26 cellular contexts compared by ENCODE assay signal in the genomic region with DNA sequence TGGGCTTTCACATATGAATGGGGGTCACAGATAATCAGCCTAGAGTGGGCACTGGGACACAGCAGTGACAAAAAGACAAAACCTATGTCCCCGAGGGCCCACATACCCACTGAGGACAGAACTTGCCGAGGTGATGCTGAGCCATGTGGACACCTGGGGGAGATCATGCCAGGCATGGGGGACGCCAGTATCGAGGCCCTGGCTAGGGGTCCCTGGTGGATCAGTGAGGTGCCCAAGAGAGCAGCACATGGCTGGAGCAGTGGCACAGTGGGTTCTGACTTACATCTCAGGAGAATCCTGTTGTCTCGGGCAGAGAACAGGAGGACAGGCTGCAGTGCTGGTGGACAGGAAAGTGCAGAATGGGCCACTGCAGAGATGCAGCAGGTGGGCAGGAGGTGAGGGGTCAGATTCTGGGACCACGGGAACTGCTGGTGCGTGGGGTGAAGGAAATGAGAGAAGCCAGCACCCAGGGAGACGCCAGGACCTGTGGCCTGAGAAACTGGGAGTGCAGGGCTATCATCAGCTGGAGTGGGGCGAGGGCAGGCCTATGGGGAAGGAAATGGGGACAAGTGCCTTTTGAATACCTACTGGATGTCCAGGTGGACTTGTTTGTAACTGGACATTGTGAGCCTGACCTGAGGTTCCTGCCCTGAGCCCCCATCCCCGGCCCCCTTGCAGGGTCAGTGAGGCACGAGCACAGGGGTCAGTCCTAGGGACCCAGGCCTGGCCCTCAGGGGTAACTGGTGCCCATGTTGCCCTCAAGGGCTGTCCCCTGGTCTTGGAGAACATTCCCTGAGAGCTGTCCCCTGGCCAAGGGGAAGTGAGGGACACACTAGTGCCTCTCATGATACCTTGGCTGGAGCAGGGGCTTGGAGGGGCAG.
DNase-seq lines count a peak whose midpoint lies in the region; ATAC-seq, FAIRE-seq and TF ChIP-seq lines count a peak whose summit lies in the region.
"Had no signal": no experiment of that assay in that cellular context is flagged by ENCODE, and none has a peak within 500 bp of the region (broad histone marks: within the 10 kb centered on the region; RNA-seq: fewer than 3 reads in every experiment).

No MANE protein-coding gene starts in this region.

- H3K27ac ChIP-seq in coronary artery = no peak overlapping the region
- H3K27ac ChIP-seq: ovary, Peyer's patch, SJCRH30, upper lobe of left lung, WERI-Rb-1 had no signal

- ATAC-seq in natural killer cell treated with Interleukin-12 subunit alpha and Interleukin-12 subunit beta and Interleukin-15 and Interleukin-18, amount 100 ng/mL, for 72 hours = peak in 1 of 2 donors; percentile 1
- ATAC-seq in natural killer cell = no peak
- no peak for ATAC-seq in omental fat pad (ENCODE audit: low FRiP score)
- ATAC-seq in GM21825 (IDR thresholded peaks at IDR 0.05; ENCODE audit: unreplicated experiment) = no peak
- ATAC-seq: K562 had no signal

- H3K36me3 Mint-ChIP-seq in natural killer cell treated with Interleukin-12 subunit alpha and Interleukin-12 subunit beta and Interleukin-15 and Interleukin-18, amount 100 ng/mL, for 72 hours = no peaks in the 10 kb centered on the region
- H3K36me3 Mint-ChIP-seq in natural killer cell = no peaks in the 10 kb centered on the region
- H3K36me3 Mint-ChIP-seq: memory B cell had no signal

- no peak for TF ChIP-seq CTCF in natural killer cell (IDR thresholded peaks at IDR 0.05)
- TF ChIP-seq CTCF in coronary artery (IDR thresholded peaks at IDR 0.05) = no peak
- no peak for TF ChIP-seq CTCF in omental fat pad (IDR thresholded peaks at IDR 0.05)
- TF ChIP-seq CTCF in D721Med (IDR thresholded peaks at IDR 0.05; ENCODE audit: insufficient read depth, missing control alignments) = no peak

- no peaks in the 10 kb centered on the region for H3K4me1 Mint-ChIP-seq in natural killer cell treated with Interleukin-12 subunit alpha and Interleukin-12 subunit beta and Interleukin-15 and Interleukin-18, amount 100 ng/mL, for 72 hours (ENCODE audit: low read depth in 2 of 2)
- no peaks in the 10 kb centered on the region for H3K4me1 Mint-ChIP-seq in natural killer cell
- H3K4me1 Mint-ChIP-seq: memory B cell had no signal

- no peaks in the 10 kb centered on the region for H3K9me3 Mint-ChIP-seq in natural killer cell treated with Interleukin-12 subunit alpha and Interleukin-12 subunit beta and Interleukin-15 and Interleukin-18, amount 100 ng/mL, for 72 hours
- no peaks in the 10 kb centered on the region for H3K9me3 Mint-ChIP-seq in natural killer cell
- H3K9me3 Mint-ChIP-seq: H9, memory B cell had no signal

- no peak overlapping the region for H3K4me3 ChIP-seq in coronary artery
- H3K4me3 ChIP-seq: K562, ovary, Peyer's patch, SJCRH30, upper lobe of left lung had no signal

- H3K27ac Mint-ChIP-seq in natural killer cell treated with Interleukin-12 subunit alpha and Interleukin-12 subunit beta and Interleukin-15 and Interleukin-18, amount 100 ng/mL, for 72 hours = no peak overlapping the region
- H3K27ac Mint-ChIP-seq in natural killer cell = no peak overlapping the region
- H3K27ac Mint-ChIP-seq: memory B cell had no signal

- intact Hi-C loops in natural killer cell (cut with micrococcal nuclease) = no loop called here

- FAIRE-seq in D721Med (lab: Jason Lieb, UNC) = no peak
- FAIRE-seq: HTR-8/SVneo, K562 had no signal

- H3K27me3 Mint-ChIP-seq in natural killer cell treated with Interleukin-12 subunit alpha and Interleukin-12 subunit beta and Interleukin-15 and Interleukin-18, amount 100 ng/mL, for 72 hours = no peaks in the 10 kb centered on the region
- H3K27me3 Mint-ChIP-seq in natural killer cell (ENCODE audit: low read depth in 2 of 2) = no peaks in the 10 kb centered on the region

- peak; percentile 44 for DNase-seq in natural killer cell treated with Interleukin-12 subunit alpha and Interleukin-12 subunit beta and Interleukin-15 and Interleukin-18, amount 100 ng/mL, for 72 hours (ENCODE audit: low spot score)
- DNase-seq in natural killer cell = no peak
- DNase-seq in coronary artery (ENCODE audit: low spot score) = peak; percentile 57
- peak; percentile 13 for DNase-seq in omental fat pad (ENCODE audit: low spot score)
- DNase-seq in NCI-H2196 treated with DMSO at 0.1 percent for 48 hours (lab: John Stamatoyannopoulos, UW; ENCODE audit: unreplicated experiment) = no peak
- DNase-seq in D721Med (ENCODE audit: insufficient read length, low spot score) = no peak
- DNase-seq: activated CD4-positive, alpha-beta T cell treated with anti-CD3 and anti-CD28 coated beads, Interleukin-2, amount 50 U/mL, for 1 hour; C1 segment of cervical spinal cord; DMS79 treated with DMSO at 0.1 percent for 48 hours; GF-D8; NCI-H1105; NCI-H2029; NCI-H226; NCI-H69; SJCRH30; stimulated activated CD4-positive, alpha-beta T cell treated with anti-CD3 and anti-CD28 coated beads, Interleukin-2, amount 100 ng/mL, for 48 hours; T1000; upper lobe of left lung; WERI-Rb-1 had no signal

- H3K4me3 Mint-ChIP-seq in natural killer cell treated with Interleukin-12 subunit alpha and Interleukin-12 subunit beta and Interleukin-15 and Interleukin-18, amount 100 ng/mL, for 72 hours = no peak overlapping the region
- H3K4me3 Mint-ChIP-seq in natural killer cell = no peak overlapping the region
- H3K4me3 Mint-ChIP-seq: H9, memory B cell had no signal

Comparison
In these comparisons a context has a peak if more than half of its experiments do, and no peak if none do; other contexts are left out.
1. DNase-seq: peak in natural killer cell treated with Interleukin-12 subunit alpha and Interleukin-12 subunit beta and Interleukin-15 and Interleukin-18, amount 100 ng/mL, for 72 hours (single experiment), coronary artery (single experiment) and omental fat pad (single experiment); none in natural killer cell (single experiment), NCI-H2196 treated with DMSO at 0.1 percent for 48 hours (single experiment) and D721Med (single experiment).